Comparison of ENCODE assay signal across 9 cellular contexts in the genomic region with DNA sequence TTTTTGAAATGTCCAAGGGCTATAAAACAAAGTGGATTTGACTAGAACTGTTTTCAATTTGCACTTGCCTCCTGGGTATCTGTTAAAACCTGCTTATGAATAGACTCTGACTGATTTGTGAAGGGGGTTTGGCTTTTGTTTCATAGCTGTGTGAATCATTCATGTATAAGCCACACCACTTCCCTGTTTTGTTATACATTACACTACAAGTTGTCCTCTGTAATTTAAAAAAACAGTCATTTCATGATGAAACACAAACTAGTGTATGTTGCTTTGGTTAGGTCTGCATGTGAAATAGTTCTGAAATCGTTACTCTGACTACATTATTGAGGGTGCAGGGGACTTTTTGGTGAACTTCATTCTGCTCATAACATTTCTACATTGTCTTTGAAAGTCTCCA.
A peak's percentile ranks its signal among the peaks of the same experiment; 100 is the strongest.
DNase-seq lines count a peak whose midpoint lies in the region; ATAC-seq and TF ChIP-seq lines count a peak whose summit lies in the region.
"Had no signal": no experiment of that assay in that cellular context is flagged by ENCODE, and none has a peak within 500 bp of the region (broad histone marks: within the 10 kb centered on the region; RNA-seq: fewer than 3 reads in every experiment).

No MANE protein-coding gene starts in this region.

- no peak overlapping the region for H3K9ac ChIP-seq in fibroblast of lung (ENCODE audit: insufficient read depth, low read length)

- H3K9me3 ChIP-seq in fibroblast of lung (ENCODE audit: control insufficient read depth, insufficient read depth, low read depth, low read length) = no peaks in the 10 kb centered on the region
- no peaks in the 10 kb centered on the region for H3K9me3 ChIP-seq in Caco-2

- CTCF ChIA-PET in Caco-2 (lab: Charles Lee) = no interaction called here

- H3K27ac Mint-ChIP-seq in Caco-2 (ENCODE audit: unreplicated experiment) = no peak overlapping the region
- H3K27ac Mint-ChIP-seq: activated naive CD4-positive, alpha-beta T cell treated with anti-CD3 and anti-CD28 coated beads, Interleukin-2, amount 10 ng/mL, durations not matched to agents 7 days and 5 days had no signal

- H3K4me3 ChIP-seq in fibroblast of lung (replicated peaks in 1 of 4; ENCODE audit: control extremely low read depth in 1 of 4, insufficient read depth in 1 of 4, low read depth in 3 of 4, low read length in 4 of 4) (no peak overlapping the region), Caco-2 (ENCODE audit: low read depth, low read length) (no peak overlapping the region)

- no peak overlapping the region for H3K27ac ChIP-seq in fibroblast of lung (ENCODE audit: insufficient read depth, low read length)

- no peaks in the 10 kb centered on the region for H3K4me1 ChIP-seq in fibroblast of lung (ENCODE audit: control insufficient read depth, extremely low read depth, insufficient read depth, low read length)
- H3K4me1 ChIP-seq in Caco-2 = no peaks in the 10 kb centered on the region

- no peaks in the 10 kb centered on the region for H3K36me3 Mint-ChIP-seq in activated T-cell treated with anti-CD3 and anti-CD28 coated beads, Interleukin-2, amount 50 U/mL, for 4 hours (ENCODE audit: insufficient read depth)
- H3K36me3 Mint-ChIP-seq in Caco-2 (ENCODE audit: insufficient read depth, unreplicated experiment) = no peaks in the 10 kb centered on the region
- H3K36me3 Mint-ChIP-seq: activated naive CD4-positive, alpha-beta T cell treated with anti-CD3 and anti-CD28 coated beads, Interleukin-2, amount 10 ng/mL, durations not matched to agents 7 days and 5 days had no signal

- no peak overlapping the region for H3K4me2 ChIP-seq in fibroblast of lung (ENCODE audit: extremely low read depth, insufficient read depth, low read length)

- POLR2A ChIA-PET in Caco-2 (lab: Charles Lee) = no interaction called here

- no peaks in the 10 kb centered on the region for H3K79me2 ChIP-seq in fibroblast of lung (ENCODE audit: control insufficient read depth, insufficient read depth, low read length)

- H2AFZ ChIP-seq in fibroblast of lung (ENCODE audit: low read length) = no peak overlapping the region

- BruUV-seq in Caco-2 (replicated peaks; lab: Mats Ljungman, UMichigan) = no TSS peak

- DNase-seq in fibroblast of lung (ENCODE audit: low read depth in 2 of 2) (peak; percentile 15 to 45), SIG-M5 (lab: John Stamatoyannopoulos, UW) (no peak), Caco-2 (no peak)
- no peak for DNase-seq in activated CD4-positive, CD25-positive, alpha-beta regulatory T cell treated with anti-CD3 and anti-CD28 coated beads, Interleukin-2, amount 50 U/mL, for 72 hours
- DNase-seq in activated T-cell treated with anti-CD3 and anti-CD28 coated beads, Interleukin-2, amount 50 U/mL, for 4 hours = no peak
- DNase-seq: activated naive CD4-positive, alpha-beta T cell treated with anti-CD3 and anti-CD28 coated beads, Interleukin-2, amount 10 ng/mL, durations not matched to agents 7 days and 5 days had no signal

- no peaks in the 10 kb centered on the region for H4K20me1 ChIP-seq in fibroblast of lung (ENCODE audit: control insufficient read depth, extremely low read depth, insufficient read depth, low read length)

- intact Hi-C loops in Caco-2 (cut with micrococcal nuclease; ENCODE audit: unreplicated experiment) = no loop called here

- H3K27me3 ChIP-seq in fibroblast of lung (ENCODE audit: control insufficient read depth, insufficient read depth, low read length) = no peaks in the 10 kb centered on the region
- H3K27me3 ChIP-seq in Caco-2 (replicated peaks; ENCODE audit: control insufficient read depth, insufficient read depth, low read length) = no peaks in the 10 kb centered on the region

- ATAC-seq in GM18861 (IDR thresholded peaks at IDR 0.05; ENCODE audit: unreplicated experiment) (peak; percentile 98), GM21825 (IDR thresholded peaks at IDR 0.05; ENCODE audit: unreplicated experiment) (peak; percentile 97), HG03575 (IDR thresholded peaks at IDR 0.05; ENCODE audit: extremely low read depth, insufficient number of reproducible peaks, low FRiP score, unreplicated experiment) (peak; percentile 98)
- no peak for ATAC-seq in activated T-cell treated with anti-CD3 and anti-CD28 coated beads, Interleukin-2, amount 50 U/mL, for 4 hours

- H3K27me3 Mint-ChIP-seq in activated T-cell treated with anti-CD3 and anti-CD28 coated beads, Interleukin-2, amount 50 U/mL, for 4 hours (ENCODE audit: low read depth) = no peaks in the 10 kb centered on the region
- peaks cover 4% of the 10 kb centered on the region for H3K27me3 Mint-ChIP-seq in Caco-2 (ENCODE audit: insufficient read depth, unreplicated experiment)
- H3K27me3 Mint-ChIP-seq: activated naive CD4-positive, alpha-beta T cell treated with anti-CD3 and anti-CD28 coated beads, Interleukin-2, amount 10 ng/mL, durations not matched to agents 7 days and 5 days had no signal

- no peaks in the 10 kb centered on the region for H3K4me1 Mint-ChIP-seq in activated T-cell treated with anti-CD3 and anti-CD28 coated beads, Interleukin-2, amount 50 U/mL, for 4 hours (ENCODE audit: low read depth)
- no peaks in the 10 kb centered on the region for H3K4me1 Mint-ChIP-seq in Caco-2 (ENCODE audit: low read depth, unreplicated experiment)
- H3K4me1 Mint-ChIP-seq: activated naive CD4-positive, alpha-beta T cell treated with anti-CD3 and anti-CD28 coated beads, Interleukin-2, amount 10 ng/mL, durations not matched to agents 7 days and 5 days had no signal

- H3K9me3 Mint-ChIP-seq in activated T-cell treated with anti-CD3 and anti-CD28 coated beads, Interleukin-2, amount 50 U/mL, for 4 hours = peaks cover 13% of the 10 kb centered on the region
- H3K9me3 Mint-ChIP-seq in Caco-2 (ENCODE audit: unreplicated experiment) = no peaks in the 10 kb centered on the region

- no peak overlapping the region for H3K4me3 Mint-ChIP-seq in activated T-cell treated with anti-CD3 and anti-CD28 coated beads, Interleukin-2, amount 50 U/mL, for 4 hours
- no peak overlapping the region for H3K4me3 Mint-ChIP-seq in Caco-2 (ENCODE audit: unreplicated experiment)
- H3K4me3 Mint-ChIP-seq: activated naive CD4-positive, alpha-beta T cell treated with anti-CD3 and anti-CD28 coated beads, Interleukin-2, amount 10 ng/mL, durations not matched to agents 7 days and 5 days had no signal

- TF ChIP-seq CTCF in fibroblast of lung (conservative IDR thresholded peaks at IDR 0.05 in 1 of 2, IDR thresholded peaks at IDR 0.05 in 1 of 2; ENCODE audit: low read depth in 1 of 2, low read length in 2 of 2) (no peak), Caco-2 (IDR thresholded peaks at IDR 0.05; ENCODE audit: insufficient read depth in 1 of 2, low read depth in 1 of 2, low read length in 1 of 2, severe bottlenecking in 1 of 2, unreplicated experiment in 1 of 2) (no peak)

- H3K36me3 ChIP-seq in fibroblast of lung (ENCODE audit: control insufficient read depth, insufficient read depth, low read length) (no peaks in the 10 kb centered on the region), Caco-2 (ENCODE audit: control insufficient read depth, insufficient read depth, low read length) (no peaks in the 10 kb centered on the region)

Comparison
In these comparisons a context has a peak if more than half of its experiments do, and no peak if none do; other contexts are left out.
1. ATAC-seq: peak in GM18861 (single experiment), GM21825 (single experiment) and HG03575 (single experiment); none in activated T-cell treated with anti-CD3 and anti-CD28 coated beads, Interleukin-2, amount 50 U/mL, for 4 hours (0 of 2).
2. DNase-seq: peak in fibroblast of lung (2 of 2); none in activated CD4-positive, CD25-positive, alpha-beta regulatory T cell treated with anti-CD3 and anti-CD28 coated beads, Interleukin-2, amount 50 U/mL, for 72 hours (single experiment), SIG-M5 (single experiment), activated T-cell treated with anti-CD3 and anti-CD28 coated beads, Interleukin-2, amount 50 U/mL, for 4 hours (single experiment) and Caco-2 (0 of 2).